12 cellular contexts compared by ENCODE assay signal in genomic region chr2:36376992-36377738, GRCh38. TPM values are rescaled to one million over a fixed set of nuclear protein-coding genes. Genes with fewer than 3 reads are reported as not detected.
DNase-seq lines count a peak whose midpoint lies in the region; ATAC-seq, FAIRE-seq and TF ChIP-seq lines count a peak whose summit lies in the region.
"Had no signal": no experiment of that assay in that cellular context is flagged by ENCODE, and none has a peak within 500 bp of the region (broad histone marks: within the 10 kb centered on the region; RNA-seq: fewer than 3 reads in every experiment).

No MANE protein-coding gene starts in this region.

- TF ChIP-seq RAD21 in H1 (IDR thresholded peaks at IDR 0.05 in 1 of 2, conservative IDR thresholded peaks at IDR 0.05 in 1 of 2; ENCODE audit: low read depth in 2 of 2, low read length in 2 of 2): no peak

- H4K8ac ChIP-seq in H1 (ENCODE audit: extremely low read depth, insufficient read depth, low read length) (no peak overlapping the region; the same call in 1 of the 2 replicates), mesenchymal stem cell (ENCODE audit: low read length) (no peak overlapping the region)

- 0 out of 2 replicates have a peak, but pooled peaks cover 5% of the 10 kb centered on the region for H3K23me2 ChIP-seq in H1 (ENCODE audit: low read depth, low read length)

- FAIRE-seq in H1 (lab: Jason Lieb, UNC): no peak

- no peak overlapping the region for H2BK15ac ChIP-seq in H1 (ENCODE audit: low read length)
- no peak overlapping the region for H2BK15ac ChIP-seq in mesenchymal stem cell (ENCODE audit: low read depth, poor library complexity, severe bottlenecking)

- H3K9ac ChIP-seq in H1 (replicated peaks in 1 of 4; ENCODE audit: extremely low read depth in 1 of 4, low read depth in 3 of 4, low read length in 3 of 4) (no peak overlapping the region), mesenchymal stem cell (ENCODE audit: low read length) (no peak overlapping the region)

- H2AK5ac ChIP-seq in H1 (ENCODE audit: low read depth, low read length) (no peak overlapping the region), mesenchymal stem cell (ENCODE audit: low read length, severe bottlenecking) (peak overlapping the region; percentile 3)

- no peak overlapping the region for H2AFZ ChIP-seq in H1 (ENCODE audit: low read length)
- no peak overlapping the region for H2AFZ ChIP-seq in mesenchymal stem cell (ENCODE audit: low read depth, low read length)

- H3K36me3 ChIP-seq in MG63 (peaks cover 64% of the 10 kb centered on the region), H1 (ENCODE audit: control insufficient read depth in 2 of 4, insufficient read depth in 4 of 4, low read length in 3 of 4) (no peaks in the 10 kb centered on the region), mesenchymal stem cell (ENCODE audit: control insufficient read depth in 1 of 2, insufficient read depth in 2 of 2, low read depth in 1 of 2, low read length in 2 of 2) (peaks cover 8% of the 10 kb centered on the region in 2 experiments)

- no peaks in the 10 kb centered on the region for H3K27me3 ChIP-seq in MG63
- H3K27me3 ChIP-seq in H1 (replicated peaks in 1 of 4; ENCODE audit: control insufficient read depth in 3 of 4, extremely low read depth in 1 of 4, insufficient read depth in 3 of 4, low read length in 3 of 4): no peaks in the 10 kb centered on the region
- no peaks in the 10 kb centered on the region for H3K27me3 ChIP-seq in mesenchymal stem cell (ENCODE audit: control insufficient read depth in 1 of 2, insufficient read depth in 1 of 2, low read length in 2 of 2)

- H3K23ac ChIP-seq in H1 (ENCODE audit: insufficient read length) (no peak overlapping the region), mesenchymal stem cell (ENCODE audit: low read length in 2 of 2) (peak overlapping the region in 1 of 2 experiments; percentile 52)

- peak overlapping the region; percentile 64 for H2BK12ac ChIP-seq in H1 (ENCODE audit: low read depth, low read length)
- H2BK12ac ChIP-seq in mesenchymal stem cell (ENCODE audit: low read length in 2 of 2): peak overlapping the region in 1 of 2 experiments; percentile 93

- H3K27ac ChIP-seq in H1 (ENCODE audit: low read depth, low read length) (no peak overlapping the region), mesenchymal stem cell (ENCODE audit: low read length, poor library complexity, severe bottlenecking) (peak overlapping the region; percentile 5)

- no peak overlapping the region for H3K4ac ChIP-seq in H1 (replicated peaks; ENCODE audit: insufficient read length, low read depth, low read length)
- peak overlapping the region in 1 of 2 experiments; percentile 73 for H3K4ac ChIP-seq in mesenchymal stem cell (ENCODE audit: low read depth in 1 of 2, low read length in 2 of 2)

- H2BK5ac ChIP-seq in H1 (ENCODE audit: low read depth, low read length) (0 out of 2 replicates have a peak overlapping the region, but pooled peaks have one; percentile 54), mesenchymal stem cell (ENCODE audit: low read depth, low read length, poor library complexity, severe bottlenecking) (no peak overlapping the region)

- H3K56ac ChIP-seq in H1 (replicated peaks; ENCODE audit: insufficient read length, low read depth, low read length): no peak overlapping the region

- ATAC-seq in GM21515 (IDR thresholded peaks at IDR 0.05; ENCODE audit: unreplicated experiment) (no peak), HG03097 (IDR thresholded peaks at IDR 0.05; ENCODE audit: low FRiP score, unreplicated experiment) (no peak), HG02678 (IDR thresholded peaks at IDR 0.05; ENCODE audit: unreplicated experiment) (no peak)

- TF ChIP-seq CTCF in H1 (IDR thresholded peaks at IDR 0.05; ENCODE audit: control extremely low read depth in 1 of 3, insufficient read depth in 1 of 3, low read depth in 1 of 3, low read length in 3 of 3): no peak

- H3K9me3 ChIP-seq in MG63: no peaks in the 10 kb centered on the region
- H3K9me3 ChIP-seq in H1 (ENCODE audit: insufficient read depth in 2 of 2, low read depth in 1 of 2, low read length in 1 of 2): no peaks in the 10 kb centered on the region
- H3K9me3 ChIP-seq in mesenchymal stem cell (ENCODE audit: control insufficient read depth, low read length): no peaks in the 10 kb centered on the region

- H2BK20ac ChIP-seq in H1 (ENCODE audit: low read length): no peak overlapping the region

- H3K14ac ChIP-seq in H1 (ENCODE audit: insufficient read length): no peak overlapping the region
- peak overlapping the region in 1 of 2 experiments; percentile 55 for H3K14ac ChIP-seq in mesenchymal stem cell (ENCODE audit: low read length in 2 of 2)

- DNase-seq in ACHN: peak; percentile 83
- DNase-seq in MG63: peak; percentile 50
- DNase-seq in H1 (ENCODE audit: low read depth in 1 of 2, low spot score in 2 of 2): no peak
- no peak for DNase-seq in mesenchymal stem cell
- DNase-seq in germinal center (ENCODE audit: low spot score): no peak
- DNase-seq: activated B cell treated with CpG ODN at 0.5 μM for 24 hours, glutamatergic neuron, GOT3, nephron progenitor cell had no signal

- H3K79me2 ChIP-seq in H1 (ENCODE audit: control insufficient read depth in 1 of 2, insufficient read depth in 2 of 2, low read length in 2 of 2): peaks cover 19 to 96% of the 10 kb centered on the region in 2 experiments

- H3K4me2 ChIP-seq in H1 (ENCODE audit: insufficient read depth in 1 of 2, low read depth in 2 of 2, low read length in 2 of 2) (peak overlapping the region; percentile 54 to 77), mesenchymal stem cell (ENCODE audit: low read length, poor library complexity, severe bottlenecking) (no peak overlapping the region)

- H2BK120ac ChIP-seq in H1 (replicated peaks; ENCODE audit: low read depth, low read length) (no peak overlapping the region), mesenchymal stem cell (ENCODE audit: low read depth, low read length) (no peak overlapping the region)

- peaks cover 0 to 8% of the 10 kb centered on the region in 2 experiments for H4K20me1 ChIP-seq in H1 (replicated peaks in 1 of 2; ENCODE audit: control insufficient read depth in 1 of 2, insufficient read depth in 2 of 2, low read length in 2 of 2)

- no peak for TF ChIP-seq EP300 in H1 (IDR thresholded peaks at IDR 0.05; ENCODE audit: borderline replicate concordance in 1 of 2, low read depth in 2 of 2, low read length in 2 of 2)

- H3K4me1 ChIP-seq in H1 (replicated peaks in 1 of 4; ENCODE audit: control insufficient read depth in 3 of 4, insufficient read depth in 4 of 4, low read length in 3 of 4) (peaks cover 7 to 39% (median 33%) of the 10 kb centered on the region in 4 experiments), mesenchymal stem cell (ENCODE audit: control insufficient read depth, insufficient read depth, low read depth, low read length) (peaks cover 32% of the 10 kb centered on the region)

- WGBS in H1 (ENCODE audit: extremely low coverage in 1 of 2, insufficient coverage in 1 of 2, insufficient read length in 1 of 2, insufficient replicate concordance in 2 of 2, low coverage in 1 of 2, low lambda C conversion rate in 2 of 2, missing lambda C conversion rate in 1 of 2), 2 experiments: 56% methylated on average over 5 of the region's 5 CpGs; no CpG with 5 or more reads in 1 of the 2 experiments
- 83% methylated on average over 5 of the region's 5 CpGs for WGBS in mesenchymal stem cell

- TF ChIP-seq POLR2A in H1 (IDR thresholded peaks at IDR 0.05; ENCODE audit: control extremely low read depth in 1 of 2, low read depth in 2 of 2, low read length in 2 of 2): no peak

- CTCF ChIA-PET in H1 (lab: Charles Lee; ENCODE audit: partially characterized antibody): interaction anchor here (0.6 to 1.9 kb wide), 14 partner anchors 9 to 83 kb away, joined by 3 to 14 read pairs (median 4); no protein-coding TSS in a partner anchor

- H3K18ac ChIP-seq in H1 (ENCODE audit: extremely low read depth, low read length) (no peak overlapping the region), mesenchymal stem cell (ENCODE audit: low read depth in 1 of 2, low read length in 2 of 2) (peak overlapping the region in 1 of 2 experiments; percentile 40)

- H3K4me3 ChIP-seq in MG63 (no peak overlapping the region), H1 (ENCODE audit: extremely low read depth in 1 of 4, insufficient read depth in 2 of 4, low read depth in 3 of 4, low read length in 4 of 4) (peak overlapping the region in 1 of 4 experiments; percentile 14; a peak in 1 of 8 replicates), mesenchymal stem cell (ENCODE audit: insufficient read depth in 1 of 2, low read depth in 1 of 2, low read length in 2 of 2) (no peak overlapping the region)

- POLR2A ChIA-PET in H1 (lab: Charles Lee; ENCODE audit: partially characterized antibody): interaction anchor here (0.7 to 1.5 kb wide), 5 partner anchors 8 to 44 kb away, joined by 3 to 5 read pairs (median 3); no protein-coding TSS in a partner anchor

- H4K91ac ChIP-seq in H1 (replicated peaks; ENCODE audit: insufficient read length, low read length) (no peak overlapping the region), mesenchymal stem cell (ENCODE audit: low read length) (no peak overlapping the region)

- H4K5ac ChIP-seq in H1 (ENCODE audit: insufficient read length, low read depth, low read length): no peak overlapping the region

- H3K79me1 ChIP-seq in H1 (ENCODE audit: low read depth, low read length) (peaks cover 5% of the 10 kb centered on the region), mesenchymal stem cell (replicated peaks; ENCODE audit: low read length, poor library complexity, severe bottlenecking) (peaks cover 2% of the 10 kb centered on the region)

- in situ Hi-C loops in ACHN (cut with HindIII; ENCODE audit: low pct_ligation_motif_present, low pct_unique_long_range_greater_than_20kb, low sequenced_read_pairs): no loop called here

TF ChIP-seq in H1, 55 proteins besides CTCF, POLR2A, EP300 and RAD21 (continues in another document):
- peak; percentile 63 to 80; a peak in 2 of 4 replicates for TF ChIP-seq SIN3A (conservative IDR thresholded peaks at IDR 0.05 in 1 of 2, IDR thresholded peaks at IDR 0.05 in 1 of 2; ENCODE audit: low read depth in 1 of 2, low read length in 2 of 2)
- peak; percentile 39 for TF ChIP-seq SAP30 (IDR thresholded peaks at IDR 0.05; ENCODE audit: insufficient read depth, insufficient replicate concordance, low read length)
- no peak for TF ChIP-seq SP2 (IDR thresholded peaks at IDR 0.05; ENCODE audit: low read length)
- TF ChIP-seq BACH1 (IDR thresholded peaks at IDR 0.05; ENCODE audit: low read length): no peak
- no peak for TF ChIP-seq JUND (IDR thresholded peaks at IDR 0.05; ENCODE audit: low read length)

RNA-seq across cellular contexts. Expression of gene CRIM1, which starts 21.6 kb away (rescaled TPM):
- total RNA-seq in MG63 (2014; rRNA removed; shearing (Covaris generic); ENCODE audit: low replicate concordance): 61.0 and 102 TPM in 2 replicates
- 27.4 and 28.4 TPM in 2 replicates for total RNA-seq in H1 (2021; fragmentation: NEBNext Ultra II Directional; extraction: Animal tissue kit (Norgen Biotek cat#: 25700))
- polyA plus RNA-seq in H1 (2011; rRNA removed): 9.4 and 13.8 TPM in 2 replicates
- polyA plus RNA-seq in H1 (2011; cell fraction: cytosol; rRNA removed): 13.0 TPM
- 46.3 TPM for polyA plus RNA-seq in H1 (2011; cell fraction: nucleus; rRNA removed)
- 9.4 to 16.8 TPM (median 12.1 TPM) in 4 replicates for polyA plus RNA-seq in H1 (2012, experiment 1 of 2)
- polyA plus RNA-seq in H1 (2012, experiment 2 of 2): 1.1 TPM
- 18.4 TPM for polyA plus RNA-seq in H1 (2013, experiment 1 of 2)
- polyA plus RNA-seq in H1 (2013, experiment 2 of 2): 18.2 TPM
- 73.3 and 108 TPM in 2 replicates for polyA minus RNA-seq in H1 (2011; rRNA and poly(A)+ RNA removed)
- 54.9 TPM for polyA minus RNA-seq in H1 (2011; cell fraction: cytosol; rRNA and poly(A)+ RNA removed)
- 133 TPM for polyA minus RNA-seq in H1 (2011; cell fraction: nucleus; rRNA and poly(A)+ RNA removed)
- polyA plus RNA-seq in mesenchymal stem cell (2013, experiment 1 of 2): 70.6 TPM
- polyA plus RNA-seq in mesenchymal stem cell (2013, experiment 2 of 2): 70.6 TPM

Comparison
In these comparisons a context has a peak if more than half of its experiments do, and no peak if none do; other contexts are left out.
1. DNase-seq: peak in ACHN (single experiment) and MG63 (single experiment); none in H1 (0 of 2), mesenchymal stem cell (single experiment) and germinal center (single experiment).